Comparison of ENCODE assay signal across 9 cellular contexts in genomic region chr17:63445571-63446217, GRCh38. TPM values are rescaled to one million over a fixed set of nuclear protein-coding genes. Genes with fewer than 3 reads are reported as not detected.
DNase-seq lines count a peak whose midpoint lies in the region; ATAC-seq, FAIRE-seq and TF ChIP-seq lines count a peak whose summit lies in the region.
"Had no signal": no experiment of that assay in that cellular context is flagged by ENCODE, and none has a peak within 500 bp of the region (broad histone marks: within the 10 kb centered on the region; RNA-seq: fewer than 3 reads in every experiment).

No MANE protein-coding gene starts in this region.

- no peak for FAIRE-seq in astrocyte (lab: Jason Lieb, UNC)
- FAIRE-seq: TTC549 had no signal

- H3K4me3 Mint-ChIP-seq in Caco-2 (ENCODE audit: unreplicated experiment) (peak overlapping the region; percentile 72), astrocyte (ENCODE audit: unreplicated experiment) (peak overlapping the region; percentile 76)

- H3K27me3 Mint-ChIP-seq in Caco-2 (ENCODE audit: insufficient read depth, unreplicated experiment) (no peaks in the 10 kb centered on the region), astrocyte (ENCODE audit: low read depth, unreplicated experiment) (peaks cover 17% of the 10 kb centered on the region)

- POLR2A ChIA-PET in Caco-2 (lab: Charles Lee): interaction anchor here (0.5 to 0.8 kb wide), 2 partner anchors 176 to 700 kb away, joined by 3 to 5 read pairs; no protein-coding TSS in a partner anchor

- H3K27me3 ChIP-seq in Caco-2 (replicated peaks; ENCODE audit: control insufficient read depth, insufficient read depth, low read length) (no peaks in the 10 kb centered on the region), astrocyte (ENCODE audit: insufficient read depth, low read length) (no peaks in the 10 kb centered on the region), iPS-20b (ENCODE audit: insufficient read depth, low read length) (peaks cover 27% of the 10 kb centered on the region; the same call in 1 of the 2 replicates)

- no peaks in the 10 kb centered on the region for H3K36me3 ChIP-seq in Caco-2 (ENCODE audit: control insufficient read depth, insufficient read depth, low read length)
- no peaks in the 10 kb centered on the region for H3K36me3 ChIP-seq in astrocyte (ENCODE audit: insufficient read depth, low read length)
- H3K36me3 ChIP-seq in iPS-20b (ENCODE audit: insufficient read depth, low read depth, low read length): no peaks in the 10 kb centered on the region

- H3K4me3 ChIP-seq in Caco-2 (ENCODE audit: low read depth, low read length) (peak overlapping the region; percentile 85), astrocyte (ENCODE audit: insufficient read depth, low read depth, low read length) (peak overlapping the region; percentile 42), iPS-20b (ENCODE audit: low read length) (peak overlapping the region; percentile 69; the same call in 1 of the 2 replicates)

- H3K36me3 Mint-ChIP-seq in Caco-2 (ENCODE audit: insufficient read depth, unreplicated experiment) (peaks cover 19% of the 10 kb centered on the region), astrocyte (ENCODE audit: low read depth, unreplicated experiment) (peaks cover 4% of the 10 kb centered on the region)

- no TSS peak for BruUV-seq in Caco-2 (replicated peaks; lab: Mats Ljungman, UMichigan)

- ATAC-seq in GM19468 (IDR thresholded peaks at IDR 0.05; ENCODE audit: extremely low read depth, unreplicated experiment) (peak; percentile 45), HG03571 (IDR thresholded peaks at IDR 0.05; ENCODE audit: unreplicated experiment) (peak; percentile 55), SK-N-SH treated with all-trans-retinoic acid at 6 μM for 48 hours (peak; percentile 82)

- TF ChIP-seq CTCF in Caco-2 (IDR thresholded peaks at IDR 0.05; ENCODE audit: insufficient read depth in 1 of 2, low read depth in 1 of 2, low read length in 1 of 2, severe bottlenecking in 1 of 2, unreplicated experiment in 1 of 2): peak; percentile 62 to 77
- TF ChIP-seq CTCF in astrocyte (IDR thresholded peaks at IDR 0.05; ENCODE audit: insufficient read depth, low read depth, low read length): peak; percentile 3

- H3K9me3 Mint-ChIP-seq in Caco-2 (ENCODE audit: unreplicated experiment) (no peaks in the 10 kb centered on the region), astrocyte (ENCODE audit: unreplicated experiment) (no peaks in the 10 kb centered on the region)

- H3K4me1 Mint-ChIP-seq in Caco-2 (ENCODE audit: low read depth, unreplicated experiment) (peaks cover 7% of the 10 kb centered on the region), astrocyte (ENCODE audit: low read depth, unreplicated experiment) (peaks cover 8% of the 10 kb centered on the region)

- DNase-seq in Caco-2: no peak
- peak; percentile 19 for DNase-seq in astrocyte (ENCODE audit: low read depth)
- peak; percentile 39 to 40 for DNase-seq in stimulated activated CD4-positive, alpha-beta T cell treated with anti-CD3 and anti-CD28 coated beads, Interleukin-1b, Interleukin-23, amount 100 ng/mL, for 1 hour (ENCODE audit: low read depth in 2 of 2)
- no peak for DNase-seq in MV-4-11 (lab: John Stamatoyannopoulos, UW)

- no peaks in the 10 kb centered on the region for H4K20me1 ChIP-seq in astrocyte (ENCODE audit: insufficient read depth, low read length)

- H3K9ac ChIP-seq in astrocyte (ENCODE audit: low read length) (peak overlapping the region; percentile 61), iPS-20b (ENCODE audit: low read depth, low read length) (peak overlapping the region; percentile 59; the same call in 1 of the 2 replicates)

- no peaks in the 10 kb centered on the region for H3K79me2 ChIP-seq in astrocyte (ENCODE audit: insufficient read depth, low read length)

- no peak overlapping the region for H3K27ac ChIP-seq in astrocyte (ENCODE audit: low read depth, low read length)
- no peak overlapping the region for H3K27ac ChIP-seq in iPS-20b (ENCODE audit: low read length)

- H3K4me2 ChIP-seq in astrocyte (ENCODE audit: low read length): peak overlapping the region; percentile 89

- H3K9me3 ChIP-seq in Caco-2 (no peaks in the 10 kb centered on the region), astrocyte (ENCODE audit: insufficient read depth, low read depth, low read length) (no peaks in the 10 kb centered on the region), iPS-20b (ENCODE audit: insufficient read depth, low read depth, low read length) (no peaks in the 10 kb centered on the region)

- CTCF ChIA-PET in Caco-2 (lab: Charles Lee): interaction anchor here (0.5 to 3.0 kb wide), 8 partner anchors 14 to 297 kb away, joined by 3 to 17 read pairs (median 4); partner anchors contain the start of gene ACE

- peak overlapping the region; percentile 88 for H2AFZ ChIP-seq in astrocyte (ENCODE audit: low read depth, low read length)

- peak overlapping the region; percentile 61 for H3K27ac Mint-ChIP-seq in Caco-2 (ENCODE audit: unreplicated experiment)
- no peak overlapping the region for H3K27ac Mint-ChIP-seq in astrocyte (ENCODE audit: unreplicated experiment)

- intact Hi-C loops in Caco-2 (cut with micrococcal nuclease; ENCODE audit: unreplicated experiment): loop anchor here (1.0 to 5.0 kb wide), 5 partner anchors 17 to 167 kb away; partner anchors contain the start of genes ACE, DCAF7 and KCNH6

- peaks cover 14% of the 10 kb centered on the region for H3K4me1 ChIP-seq in Caco-2
- H3K4me1 ChIP-seq in astrocyte (ENCODE audit: insufficient read depth, low read length): peaks cover 22% of the 10 kb centered on the region
- H3K4me1 ChIP-seq in iPS-20b (ENCODE audit: insufficient read depth, low read length): peaks cover 13% of the 10 kb centered on the region

TF ChIP-seq in SK-N-SH treated with all-trans-retinoic acid at 6 μM for 48 hours, 23 proteins besides CTCF, POLR2A, EP300 and RAD21 (continues in another document):
- TF ChIP-seq CSRNP3 (CRISPR knock-in tag; IDR thresholded peaks at IDR 0.05): no peak
- TF ChIP-seq TOX (CRISPR knock-in tag; IDR thresholded peaks at IDR 0.05; ENCODE audit: borderline replicate concordance): no peak
- no peak for TF ChIP-seq ZFP30 (CRISPR knock-in tag; IDR thresholded peaks at IDR 0.05)
- no peak for TF ChIP-seq GLIS3 (CRISPR knock-in tag; IDR thresholded peaks at IDR 0.05)
- no peak for TF ChIP-seq TSHZ2 (CRISPR knock-in tag; IDR thresholded peaks at IDR 0.05)
- TF ChIP-seq ISL1 (CRISPR knock-in tag; IDR thresholded peaks at IDR 0.05): no peak
- no peak for TF ChIP-seq ZNF70 (CRISPR knock-in tag; IDR thresholded peaks at IDR 0.05)
- no peak for TF ChIP-seq TCF4 (CRISPR knock-in tag; IDR thresholded peaks at IDR 0.05; ENCODE audit: borderline replicate concordance)
- TF ChIP-seq CSDC2 (CRISPR knock-in tag; IDR thresholded peaks at IDR 0.05): no peak
- no peak for TF ChIP-seq ZFP3 (CRISPR knock-in tag; IDR thresholded peaks at IDR 0.05)
- TF ChIP-seq RARB (CRISPR knock-in tag; IDR thresholded peaks at IDR 0.05): no peak
- no peak for TF ChIP-seq BACH2 (CRISPR knock-in tag; IDR thresholded peaks at IDR 0.05; ENCODE audit: borderline replicate concordance)
- TF ChIP-seq CREB5 (CRISPR knock-in tag; IDR thresholded peaks at IDR 0.05; ENCODE audit: low read depth): no peak

RNA-seq across cellular contexts. Expression of gene CYB561, which starts 0.4 kb away (rescaled TPM):
- total RNA-seq in Caco-2 (2022): 46.3 and 48.3 TPM in 2 replicates
- 8.1 and 8.3 TPM in 2 replicates for total RNA-seq in astrocyte

RNA-seq across cellular contexts. Expression of gene ACE, which starts 31.2 kb away (rescaled TPM):
- total RNA-seq in Caco-2 (2022) (1.7 and 3.4 TPM in 2 replicates), astrocyte (0.87 and 1.0 TPM in 2 replicates)

Comparison
In these comparisons a context has a peak if more than half of its experiments do, and no peak if none do; other contexts are left out.
1. DNase-seq: peak in astrocyte (single experiment) and stimulated activated CD4-positive, alpha-beta T cell treated with anti-CD3 and anti-CD28 coated beads, Interleukin-1b, Interleukin-23, amount 100 ng/mL, for 1 hour (2 of 2); none in Caco-2 (0 of 2) and MV-4-11 (single experiment).
2. Peak in every context shown above with its lines, with median percentiles within 50 percentile points of each other: H3K4me3 ChIP-seq and ATAC-seq.